In genomic region chr13:98994080-98994479, GRCh38 we compare ENCODE assay signal across 1 cellular context.
TF ChIP-seq lines count a peak whose summit lies in the region.

No MANE protein-coding gene starts in this region.

TF ChIP-seq in H1, 55 proteins besides CTCF, POLR2A, EP300 and RAD21 (continued from another document):
- TF ChIP-seq CHD7 (IDR thresholded peaks at IDR 0.05; ENCODE audit: insufficient replicate concordance, low read length) (no peak), SP4 (IDR thresholded peaks at IDR 0.05; ENCODE audit: low read length) (no peak)
TF ChIP-seq in H1: peak in this region for 0.
